Comparison of ENCODE assay signal across 19 cellular contexts in genomic region chr6:160795716-160796115, GRCh38.
"Had no signal": no experiment of that assay in that cellular context is flagged by ENCODE, and none has a peak within 500 bp of the region (broad histone marks: within the 10 kb centered on the region; RNA-seq: fewer than 3 reads in every experiment).

No MANE protein-coding gene starts in this region.

- H3K9ac ChIP-seq: neural progenitor cell had no signal

- H3K27me3 ChIP-seq: neural progenitor cell had no signal

- ATAC-seq: activated CD8-positive, alpha-beta T cell treated with anti-CD3 and anti-CD28 coated beads for 36 hours; activated T-helper 17 cell treated with anti-CD3 and anti-CD28 coated beads, Interleukin-2, amount 50 U/mL, for 72 hours; left ventricle myocardium superior; naive thymus-derived CD4-positive, alpha-beta T cell had no signal

- H3K36me3 ChIP-seq: neural progenitor cell had no signal

- H3K27ac ChIP-seq: neural progenitor cell had no signal

- H3K4me3 ChIP-seq: neural progenitor cell had no signal

- DNase-seq: activated CD4-positive, alpha-beta T cell treated with anti-CD3 and anti-CD28 coated beads, Interleukin-2, amount 10 ng/mL, durations not matched to agents 24 days and 14 days; activated CD8-positive, alpha-beta T cell treated with anti-CD3 and anti-CD28 coated beads for 36 hours; activated naive CD4-positive, alpha-beta T cell; activated T-cell treated with anti-CD3 and anti-CD28 coated beads, Interleukin-2, amount 50 U/mL, for 1 hour; cerebellar nuclear complex; cortex of kidney; foreskin melanocyte; glutamatergic neuron; hypothalamus; kidney glomerular epithelial cell; left ventricle myocardium superior; naive thymus-derived CD4-positive, alpha-beta T cell; stimulated activated CD4-positive, alpha-beta T cell treated with anti-CD3 and anti-CD28 coated beads, Interleukin-12 subunit alpha, Interleukin-12 subunit beta, amount 100 ng/mL, for 4 hours; stimulated activated CD4-positive, alpha-beta T cell treated with anti-CD3 and anti-CD28 coated beads, Interleukin-1b, Interleukin-23, amount 100 ng/mL, for 48 hours; stimulated activated CD8-positive, alpha-beta memory T cell treated with anti-CD3 and anti-CD28 coated beads, Interleukin-4, amount 100 ng/mL, for 48 hours; stimulated activated naive CD4-positive, alpha-beta T cell; T1000 had no signal

- H3K4me2 ChIP-seq: neural progenitor cell had no signal

- H2AFZ ChIP-seq: neural progenitor cell had no signal

- H3K4me1 ChIP-seq: neural progenitor cell had no signal
